31 cellular contexts compared by ENCODE assay signal in genomic region chr22:38440747-38441350, GRCh38. TPM values are rescaled to one million over a fixed set of nuclear protein-coding genes. Genes with fewer than 3 reads are reported as not detected.
"Had no signal": no experiment of that assay in that cellular context is flagged by ENCODE, and none has a peak within 500 bp of the region (broad histone marks: within the 10 kb centered on the region; RNA-seq: fewer than 3 reads in every experiment).

No MANE protein-coding gene starts in this region.

- H3K36me3 Mint-ChIP-seq: activated naive CD4-positive, alpha-beta T cell treated with anti-CD3 and anti-CD28 coated beads, Interleukin-2, amount 50 U/mL, for 24 hours; stimulated activated memory B cell treated with anti-CD40 and anti-IgM and Interleukin-4, amounts not matched to agents 10 μg/mL and 1 μg/mL and 100 μg/mL, for 72 hours; type B pancreatic cell had no signal

- H3K36me3 ChIP-seq: breast epithelium, esophagus muscularis mucosa, heart left ventricle, ovary, sigmoid colon, vagina, WERI-Rb-1 had no signal

- H3K4me1 ChIP-seq: breast epithelium, foreskin keratinocyte, sigmoid colon, vagina had no signal

- H3K27ac ChIP-seq: breast epithelium, esophagus muscularis mucosa, foreskin keratinocyte, ovary, sigmoid colon, vagina, WERI-Rb-1 had no signal

- H3K9me3 ChIP-seq: breast epithelium, esophagus muscularis mucosa, heart left ventricle, ovary, sigmoid colon, vagina had no signal

- H3K27ac Mint-ChIP-seq: activated CD8-positive, alpha-beta T cell treated with anti-CD3 and anti-CD28 coated beads for 36 hours; activated naive CD4-positive, alpha-beta T cell treated with anti-CD3 and anti-CD28 coated beads, Interleukin-2, amount 50 U/mL, for 24 hours; activated naive CD8-positive, alpha-beta T cell treated with anti-CD3 and anti-CD28 coated beads, Interleukin-2, amount 50 U/mL, for 24 hours; activated T-helper 17 cell treated with anti-CD3 and anti-CD28 coated beads, Interleukin-2, amount 50 U/mL, for 72 hours; nephron; progenitor cell of endocrine pancreas; stimulated activated memory B cell treated with anti-CD40 and anti-IgM and Interleukin-4, amounts not matched to agents 10 μg/mL and 1 μg/mL and 100 μg/mL, for 72 hours; type B pancreatic cell had no signal

- H3K27me3 ChIP-seq: ovary, vagina had no signal

- DNase-seq: activated CD4-positive, alpha-beta T cell treated with anti-CD3 and anti-CD28 coated beads for 1 hour; activated CD4-positive, alpha-beta T cell treated with anti-CD3 and anti-CD28 coated beads, Interleukin-2, amount 50 U/mL, for 1 hour; activated CD8-positive, alpha-beta T cell treated with anti-CD3 and anti-CD28 coated beads for 36 hours; activated naive CD8-positive, alpha-beta T cell treated with anti-CD3 and anti-CD28 coated beads, Interleukin-2, amount 50 U/mL, for 24 hours; activated T-cell treated with anti-CD3 and anti-CD28 coated beads, Interleukin-2, amount 50 U/mL, for 4 hours; central memory CD4-positive, alpha-beta T cell; foreskin keratinocyte; mammary epithelial cell; ovary; sigmoid colon; small intestine; stimulated activated CD4-positive, alpha-beta T cell treated with anti-CD3 and anti-CD28 coated beads, Interleukin-4, amount 100 ng/mL, for 4 hours; stimulated activated CD8-positive, alpha-beta memory T cell treated with anti-CD3 and anti-CD28 coated beads, Interleukin-4, amount 100 ng/mL, for 48 hours; stimulated activated naive CD8-positive, alpha-beta T cell treated with anti-CD3 and anti-CD28 coated beads, Interleukin-15, amount 100 ng/mL, for 72 hours; substantia nigra; T-helper 1 cell; WERI-Rb-1 had no signal

- H3K4me3 ChIP-seq: breast epithelium, esophagus muscularis mucosa, heart left ventricle, ovary, sigmoid colon, vagina had no signal

- ATAC-seq: activated CD8-positive, alpha-beta T cell treated with anti-CD3 and anti-CD28 coated beads for 36 hours; activated naive CD8-positive, alpha-beta T cell treated with anti-CD3 and anti-CD28 coated beads, Interleukin-2, amount 50 U/mL, for 24 hours; activated T-cell treated with anti-CD3 and anti-CD28 coated beads, Interleukin-2, amount 50 U/mL, for 4 hours; activated T-helper 17 cell treated with anti-CD3 and anti-CD28 coated beads, Interleukin-2, amount 50 U/mL, for 72 hours; foreskin keratinocyte; stimulated activated naive CD8-positive, alpha-beta T cell treated with anti-CD3 and anti-CD28 coated beads, Interleukin-15, amount 100 ng/mL, for 72 hours had no signal

- H3K4me1 Mint-ChIP-seq: activated naive CD4-positive, alpha-beta T cell treated with anti-CD3 and anti-CD28 coated beads, Interleukin-2, amount 50 U/mL, for 24 hours; activated naive CD8-positive, alpha-beta T cell treated with anti-CD3 and anti-CD28 coated beads, Interleukin-2, amount 50 U/mL, for 24 hours; activated T-helper 17 cell treated with anti-CD3 and anti-CD28 coated beads, Interleukin-2, amount 50 U/mL, for 72 hours; nephron; stimulated activated memory B cell treated with anti-CD40 and anti-IgM and Interleukin-4, amounts not matched to agents 10 μg/mL and 1 μg/mL and 100 μg/mL, for 72 hours; stimulated activated naive CD8-positive, alpha-beta T cell treated with anti-CD3 and anti-CD28 coated beads, Interleukin-15, amount 100 ng/mL, for 72 hours had no signal

- H3K4me3 Mint-ChIP-seq: activated CD8-positive, alpha-beta T cell treated with anti-CD3 and anti-CD28 coated beads for 36 hours; activated naive CD4-positive, alpha-beta T cell treated with anti-CD3 and anti-CD28 coated beads, Interleukin-2, amount 50 U/mL, for 24 hours; activated naive CD8-positive, alpha-beta T cell treated with anti-CD3 and anti-CD28 coated beads, Interleukin-2, amount 50 U/mL, for 24 hours; activated T-cell treated with anti-CD3 and anti-CD28 coated beads, Interleukin-2, amount 50 U/mL, for 4 hours; activated T-helper 17 cell treated with anti-CD3 and anti-CD28 coated beads, Interleukin-2, amount 50 U/mL, for 72 hours; nephron; stimulated activated memory B cell treated with anti-CD40 and anti-IgM and Interleukin-4, amounts not matched to agents 10 μg/mL and 1 μg/mL and 100 μg/mL, for 72 hours; stimulated activated naive CD8-positive, alpha-beta T cell treated with anti-CD3 and anti-CD28 coated beads, Interleukin-15, amount 100 ng/mL, for 72 hours; type B pancreatic cell had no signal

- H3K27me3 Mint-ChIP-seq: activated CD8-positive, alpha-beta T cell treated with anti-CD3 and anti-CD28 coated beads for 36 hours; activated naive CD4-positive, alpha-beta T cell treated with anti-CD3 and anti-CD28 coated beads, Interleukin-2, amount 50 U/mL, for 24 hours had no signal

- FAIRE-seq: small intestine, TTC549 had no signal

- H3K9me3 Mint-ChIP-seq: activated CD8-positive, alpha-beta T cell treated with anti-CD3 and anti-CD28 coated beads for 36 hours; activated naive CD4-positive, alpha-beta T cell treated with anti-CD3 and anti-CD28 coated beads, Interleukin-2, amount 50 U/mL, for 24 hours; activated naive CD8-positive, alpha-beta T cell treated with anti-CD3 and anti-CD28 coated beads, Interleukin-2, amount 50 U/mL, for 24 hours; activated T-cell treated with anti-CD3 and anti-CD28 coated beads, Interleukin-2, amount 50 U/mL, for 4 hours; activated T-helper 17 cell treated with anti-CD3 and anti-CD28 coated beads, Interleukin-2, amount 50 U/mL, for 72 hours; nephron; stimulated activated memory B cell treated with anti-CD40 and anti-IgM and Interleukin-4, amounts not matched to agents 10 μg/mL and 1 μg/mL and 100 μg/mL, for 72 hours; stimulated activated naive CD8-positive, alpha-beta T cell treated with anti-CD3 and anti-CD28 coated beads, Interleukin-15, amount 100 ng/mL, for 72 hours; type B pancreatic cell had no signal

RNA-seq across cellular contexts. Expression of gene KCNJ4, which starts 14.2 kb away (rescaled TPM):
- total RNA-seq: activated CD8-positive, alpha-beta T cell treated with anti-CD3 and anti-CD28 coated beads for 36 hours; activated T-cell treated with anti-CD3 and anti-CD28 coated beads, Interleukin-2, amount 50 U/mL, for 4 hours; activated T-helper 17 cell treated with anti-CD3 and anti-CD28 coated beads, Interleukin-2, amount 50 U/mL, for 72 hours; breast epithelium; esophagus muscularis mucosa; foreskin keratinocyte; mammary epithelial cell; mucosa of gallbladder; renal cortical epithelial cell; sigmoid colon; vagina had no signal
- polyA plus RNA-seq: liver had no signal
